ENCODE assay signal across 20 cellular contexts in the genomic region with DNA sequence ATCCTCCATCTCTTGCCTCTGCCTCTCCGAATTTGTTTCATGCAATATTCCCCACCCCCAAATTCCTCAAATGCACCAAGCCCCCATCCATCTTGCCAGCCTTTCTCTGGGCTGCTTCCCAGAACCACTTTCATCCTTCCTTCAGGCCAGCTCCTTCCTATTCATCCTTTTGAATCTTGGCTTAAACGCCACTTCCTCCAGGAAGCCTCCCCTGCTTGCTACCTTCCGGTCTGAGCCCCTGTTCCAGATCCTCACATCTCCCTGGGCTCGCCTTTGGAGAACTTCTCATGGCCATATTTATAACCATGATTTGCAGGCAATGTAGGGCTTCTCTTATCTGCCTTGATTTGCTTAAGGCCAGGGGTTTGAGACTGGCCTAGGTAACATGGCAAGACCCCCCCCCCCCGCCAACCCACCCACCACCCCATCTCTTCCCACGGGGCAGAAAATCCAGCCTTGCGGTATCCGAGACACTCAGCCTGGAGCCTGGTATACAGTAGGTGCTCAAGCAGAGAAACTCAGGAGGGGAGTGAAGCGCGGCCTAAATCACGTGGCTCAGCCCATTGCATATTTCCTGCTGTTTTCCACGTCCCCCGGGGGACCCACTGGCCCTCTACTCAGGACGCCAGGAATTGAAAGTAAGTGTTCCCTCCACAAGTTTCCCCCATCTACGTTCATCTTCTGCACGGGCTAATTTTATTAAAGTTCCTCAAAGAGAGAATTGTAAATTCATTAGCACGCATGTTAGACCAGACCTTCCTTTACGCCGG.
"Had no signal": no experiment of that assay in that cellular context is flagged by ENCODE, and none has a peak within 500 bp of the region (broad histone marks: within the 10 kb centered on the region; RNA-seq: fewer than 3 reads in every experiment).

No MANE protein-coding gene starts in this region.

- H3K36me3 Mint-ChIP-seq: activated naive CD4-positive, alpha-beta T cell treated with anti-CD3 and anti-CD28 coated beads, Interleukin-2, amount 10 ng/mL, durations not matched to agents 7 days and 5 days; activated naive CD8-positive, alpha-beta T cell treated with anti-CD3 and anti-CD28 coated beads for 36 hours had no signal

- ATAC-seq: activated CD4-positive, alpha-beta T cell treated with anti-CD3 and anti-CD28 coated beads for 36 hours had no signal

- H3K27me3 ChIP-seq: breast epithelium had no signal

- H3K36me3 ChIP-seq: breast epithelium had no signal

- H3K4me3 ChIP-seq: breast epithelium had no signal

- H3K4me3 Mint-ChIP-seq: activated CD4-positive, alpha-beta memory T cell treated with anti-CD3 and anti-CD28 coated beads, Interleukin-2, amount 10 ng/mL, durations not matched to agents 7 days and 5 days; activated CD4-positive, alpha-beta T cell treated with anti-CD3 and anti-CD28 coated beads for 36 hours; activated naive CD4-positive, alpha-beta T cell treated with anti-CD3 and anti-CD28 coated beads, Interleukin-2, amount 10 ng/mL, durations not matched to agents 7 days and 5 days; activated naive CD8-positive, alpha-beta T cell treated with anti-CD3 and anti-CD28 coated beads for 36 hours had no signal

- H3K27ac ChIP-seq: breast epithelium, VCaP had no signal

- H3K9me3 Mint-ChIP-seq: activated naive CD4-positive, alpha-beta T cell treated with anti-CD3 and anti-CD28 coated beads, Interleukin-2, amount 10 ng/mL, durations not matched to agents 7 days and 5 days; activated naive CD8-positive, alpha-beta T cell treated with anti-CD3 and anti-CD28 coated beads for 36 hours; activated T-helper 2 cell treated with anti-CD3 and anti-CD28 coated beads, Interferon-gamma antibody, Interleukin-2, Interleukin-4, amounts not matched to agents 10 μg/mL and 5 μg/mL and 100 μg/mL, durations not matched to agents 14 hours and 24 hours and 36 hours had no signal

- H3K27me3 Mint-ChIP-seq: activated CD4-positive, alpha-beta memory T cell treated with anti-CD3 and anti-CD28 coated beads, Interleukin-2, amount 10 ng/mL, durations not matched to agents 7 days and 5 days had no signal

- H3K4me1 ChIP-seq: breast epithelium had no signal

- H3K4me1 Mint-ChIP-seq: activated CD4-positive, alpha-beta memory T cell treated with anti-CD3 and anti-CD28 coated beads, Interleukin-2, amount 10 ng/mL, durations not matched to agents 7 days and 5 days; activated CD4-positive, alpha-beta T cell treated with anti-CD3 and anti-CD28 coated beads for 36 hours; activated naive CD4-positive, alpha-beta T cell treated with anti-CD3 and anti-CD28 coated beads, Interleukin-2, amount 10 ng/mL, durations not matched to agents 7 days and 5 days; activated naive CD8-positive, alpha-beta T cell treated with anti-CD3 and anti-CD28 coated beads for 36 hours had no signal

- DNase-seq: activated CD4-positive, alpha-beta memory T cell treated with anti-CD3 and anti-CD28 coated beads, Interleukin-2, amount 10 ng/mL, durations not matched to agents 7 days and 5 days; activated CD4-positive, alpha-beta T cell treated with anti-CD3 and anti-CD28 coated beads for 36 hours; activated CD4-positive, alpha-beta T cell treated with anti-CD3 and anti-CD28 coated beads, Interleukin-2, amount 50 U/mL, for 1 hour; activated gamma-delta T cell treated with Interleukin-2 at 50 U/mL for 16 hours; activated naive CD4-positive, alpha-beta T cell treated with anti-CD3 and anti-CD28 coated beads, Interleukin-2, amount 10 ng/mL, durations not matched to agents 7 days and 5 days; activated naive CD8-positive, alpha-beta T cell treated with anti-CD3 and anti-CD28 coated beads for 36 hours; activated T-cell treated with anti-CD3 and anti-CD28 coated beads for 4 hours; activated T-cell treated with anti-CD3 and anti-CD28 coated beads, Interleukin-2, amount 50 U/mL, for 48 hours; anterior cingulate cortex; caudate nucleus; NCI-H146; NCI-H187 treated with DMSO at 0.1 percent for 48 hours; NCI-H2081 treated with DMSO at 0.1 percent for 48 hours; NCI-H446; NCI-H524 treated with DMSO at 0.1 percent for 48 hours; SIG-M5; T-helper 1 cell had no signal

- H3K27ac Mint-ChIP-seq: activated CD4-positive, alpha-beta memory T cell treated with anti-CD3 and anti-CD28 coated beads, Interleukin-2, amount 10 ng/mL, durations not matched to agents 7 days and 5 days; activated CD4-positive, alpha-beta T cell treated with anti-CD3 and anti-CD28 coated beads for 36 hours; activated naive CD4-positive, alpha-beta T cell treated with anti-CD3 and anti-CD28 coated beads, Interleukin-2, amount 10 ng/mL, durations not matched to agents 7 days and 5 days; activated naive CD8-positive, alpha-beta T cell treated with anti-CD3 and anti-CD28 coated beads for 36 hours; activated T-helper 2 cell treated with anti-CD3 and anti-CD28 coated beads, Interferon-gamma antibody, Interleukin-2, Interleukin-4, amounts not matched to agents 10 μg/mL and 5 μg/mL and 100 μg/mL, durations not matched to agents 14 hours and 24 hours and 36 hours had no signal
